In the genomic region with DNA sequence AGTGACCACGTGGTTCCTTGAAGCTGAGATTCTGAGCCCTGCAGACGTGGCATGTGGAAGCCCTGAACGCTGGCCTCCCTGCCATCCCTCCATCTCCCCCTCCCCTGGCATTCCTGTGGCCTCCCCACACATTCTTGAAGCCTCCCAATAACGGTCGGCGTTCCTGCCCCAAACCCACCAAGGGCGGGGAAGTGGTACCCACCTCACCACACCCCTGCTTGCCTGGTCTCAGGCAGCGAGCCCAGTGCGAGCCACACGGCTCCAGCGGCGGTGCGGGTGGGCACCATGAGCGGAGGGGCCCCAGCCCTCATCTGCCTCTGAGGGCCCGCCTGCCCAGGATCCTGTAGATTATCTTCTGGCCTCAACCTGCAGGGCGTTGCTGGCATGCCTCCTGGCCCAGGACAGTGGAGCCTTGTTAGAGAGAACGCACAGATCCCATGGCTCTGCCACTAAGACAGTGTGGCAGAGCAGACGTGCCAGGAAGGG, we compare ENCODE assay signal across 35 cellular contexts. TPM values are rescaled to one million over a fixed set of nuclear protein-coding genes. Genes with fewer than 3 reads are reported as not detected.
DNase-seq lines count a peak whose midpoint lies in the region; ATAC-seq and TF ChIP-seq lines count a peak whose summit lies in the region.
"Had no signal": no experiment of that assay in that cellular context is flagged by ENCODE, and none has a peak within 500 bp of the region (broad histone marks: within the 10 kb centered on the region; RNA-seq: fewer than 3 reads in every experiment).

No MANE protein-coding gene starts in this region.

- no peak overlapping the region for H2AFZ ChIP-seq in neural progenitor cell (replicated peaks)
- H2AFZ ChIP-seq: GM23338, PC-9 had no signal

- peak overlapping the region; percentile 65 for H3K4me3 Mint-ChIP-seq in neural progenitor cell
- no peak overlapping the region for H3K4me3 Mint-ChIP-seq in activated CD8-positive, alpha-beta T cell treated with anti-CD3 and anti-CD28 coated beads, Interleukin-2, amount 10 ng/mL, durations not matched to agents 7 days and 5 days
- H3K4me3 Mint-ChIP-seq in activated T-cell treated with anti-CD3 and anti-CD28 coated beads, Interleukin-2, amount 50 U/mL, for 24 hours, result no peak overlapping the region
- H3K4me3 Mint-ChIP-seq: activated naive CD8-positive, alpha-beta T cell treated with anti-CD3 and anti-CD28 coated beads, Interleukin-2, amount 10 ng/mL, durations not matched to agents 7 days and 5 days; central memory CD8-positive, alpha-beta T cell; dendritic cell treated with granulocyte-macrophage colony-stimulating factor and Interleukin-4, amounts not matched to agents 40 ng/mL and 50 ng/mL, for 4 days; endodermal cell; GM23338 had no signal

- H3K9me3 ChIP-seq in neural progenitor cell (ENCODE audit: low read depth), result no peaks in the 10 kb centered on the region
- H3K9me3 ChIP-seq: heart left ventricle, MG63, testis had no signal

- H3F3A ChIP-seq in neural progenitor cell (ENCODE audit: low read depth), result peaks cover 25% of the 10 kb centered on the region

- peaks cover 9% of the 10 kb centered on the region for H3K27me3 Mint-ChIP-seq in neural progenitor cell (ENCODE audit: insufficient read depth, low read depth)
- peaks cover 29% of the 10 kb centered on the region for H3K27me3 Mint-ChIP-seq in activated CD8-positive, alpha-beta T cell treated with anti-CD3 and anti-CD28 coated beads, Interleukin-2, amount 10 ng/mL, durations not matched to agents 7 days and 5 days (ENCODE audit: low read depth)
- peaks cover 30% of the 10 kb centered on the region for H3K27me3 Mint-ChIP-seq in activated T-cell treated with anti-CD3 and anti-CD28 coated beads, Interleukin-2, amount 50 U/mL, for 24 hours

- no peak for ATAC-seq in HG03039 (IDR thresholded peaks at IDR 0.05; ENCODE audit: unreplicated experiment)
- ATAC-seq in activated CD8-positive, alpha-beta T cell treated with anti-CD3 and anti-CD28 coated beads, Interleukin-2, amount 10 ng/mL, durations not matched to agents 7 days and 5 days, result no peak
- ATAC-seq: esophagus mucosa had no signal

- no peaks in the 10 kb centered on the region for H3K27me3 ChIP-seq in neural progenitor cell
- H3K27me3 ChIP-seq: testis had no signal

- H3K4me1 ChIP-seq in neural progenitor cell, result peaks cover 25% of the 10 kb centered on the region

- no peak overlapping the region for H3K27ac ChIP-seq in neural progenitor cell
- H3K27ac ChIP-seq: heart left ventricle, PC-9, testis had no signal

- H3K27ac Mint-ChIP-seq in neural progenitor cell, result peak overlapping the region; percentile 88
- H3K27ac Mint-ChIP-seq in activated CD8-positive, alpha-beta T cell treated with anti-CD3 and anti-CD28 coated beads, Interleukin-2, amount 10 ng/mL, durations not matched to agents 7 days and 5 days, result no peak overlapping the region
- H3K27ac Mint-ChIP-seq in activated T-cell treated with anti-CD3 and anti-CD28 coated beads, Interleukin-2, amount 50 U/mL, for 24 hours, result no peak overlapping the region
- H3K27ac Mint-ChIP-seq: activated naive CD8-positive, alpha-beta T cell treated with anti-CD3 and anti-CD28 coated beads, Interleukin-2, amount 10 ng/mL, durations not matched to agents 7 days and 5 days; dendritic cell treated with granulocyte-macrophage colony-stimulating factor and Interleukin-4, amounts not matched to agents 40 ng/mL and 50 ng/mL, for 4 days; endodermal cell; GM23338 had no signal

- H4K20me1 ChIP-seq in neural progenitor cell (ENCODE audit: low read depth), result no peaks in the 10 kb centered on the region

- CTCF ChIA-PET in activated CD8-positive, alpha-beta T cell treated with anti-CD3 and anti-CD28 coated beads, Interleukin-2, amount 10 ng/mL, durations not matched to agents 7 days and 5 days (lab: Charles Lee), result interaction anchor here (2.8 kb wide), 1 partner anchor 188 kb away, joined by 7 read pairs; no protein-coding TSS in a partner anchor
- CTCF ChIA-PET in HEK293T (lab: Yijun Ruan, JAX), result no interaction called here

- H3K9me3 Mint-ChIP-seq in neural progenitor cell, result no peaks in the 10 kb centered on the region
- no peaks in the 10 kb centered on the region for H3K9me3 Mint-ChIP-seq in activated CD8-positive, alpha-beta T cell treated with anti-CD3 and anti-CD28 coated beads, Interleukin-2, amount 10 ng/mL, durations not matched to agents 7 days and 5 days (ENCODE audit: insufficient read depth)
- no peaks in the 10 kb centered on the region for H3K9me3 Mint-ChIP-seq in activated T-cell treated with anti-CD3 and anti-CD28 coated beads, Interleukin-2, amount 50 U/mL, for 24 hours
- H3K9me3 Mint-ChIP-seq: activated naive CD8-positive, alpha-beta T cell treated with anti-CD3 and anti-CD28 coated beads, Interleukin-2, amount 10 ng/mL, durations not matched to agents 7 days and 5 days; central memory CD8-positive, alpha-beta T cell; dendritic cell treated with granulocyte-macrophage colony-stimulating factor and Interleukin-4, amounts not matched to agents 40 ng/mL and 50 ng/mL, for 4 days; GM23338 had no signal

- DNase-seq in A172 (ENCODE audit: low spot score), result peak; percentile 88
- peak; percentile 33 for DNase-seq in HT1080 (ENCODE audit: low read depth)
- peak; percentile 58 for DNase-seq in SW480 (ENCODE audit: low spot score)
- DNase-seq in neural progenitor cell (ENCODE audit: low spot score), result no peak
- no peak for DNase-seq in activated CD8-positive, alpha-beta T cell treated with anti-CD3 and anti-CD28 coated beads, Interleukin-2, amount 10 ng/mL, durations not matched to agents 7 days and 5 days
- no peak for DNase-seq in HEK293T (ENCODE audit: extremely low spot score)
- no peak for DNase-seq in activated T-cell treated with anti-CD3 and anti-CD28 coated beads, Interleukin-2, amount 50 U/mL, for 24 hours
- DNase-seq: activated CD4-positive, alpha-beta T cell treated with anti-CD3 and anti-CD28 coated beads for 48 hours; activated effector memory CD4-positive, alpha-beta T cell treated with anti-CD3 and anti-CD28 coated beads, Interleukin-2, amount 50 U/mL, for 16 hours; activated naive CD8-positive, alpha-beta T cell treated with anti-CD3 and anti-CD28 coated beads, Interleukin-2, amount 10 ng/mL, durations not matched to agents 7 days and 5 days; activated T-cell treated with anti-CD3 and anti-CD28 coated beads, Interleukin-2, amount 50 U/mL, for 1 hour; DMS79; endodermal cell; heart left ventricle; KBM-7; MG63; NCI-H2029; NCI-H524 treated with DMSO at 0.1 percent for 48 hours; occipital lobe; PC-9; Right ventricle myocardium superior; stimulated activated naive CD4-positive, alpha-beta T cell treated with Interleukin-2 at 50 U/mL for 16 hours; testis had no signal

- H3K9ac ChIP-seq in neural progenitor cell, result no peak overlapping the region

- H3K4me1 Mint-ChIP-seq in neural progenitor cell, result peaks cover 47% of the 10 kb centered on the region
- H3K4me1 Mint-ChIP-seq in activated CD8-positive, alpha-beta T cell treated with anti-CD3 and anti-CD28 coated beads, Interleukin-2, amount 10 ng/mL, durations not matched to agents 7 days and 5 days (ENCODE audit: low read depth), result no peaks in the 10 kb centered on the region
- no peaks in the 10 kb centered on the region for H3K4me1 Mint-ChIP-seq in activated T-cell treated with anti-CD3 and anti-CD28 coated beads, Interleukin-2, amount 50 U/mL, for 24 hours (ENCODE audit: low read depth)
- H3K4me1 Mint-ChIP-seq: activated naive CD8-positive, alpha-beta T cell treated with anti-CD3 and anti-CD28 coated beads, Interleukin-2, amount 10 ng/mL, durations not matched to agents 7 days and 5 days; central memory CD8-positive, alpha-beta T cell had no signal

- peaks cover 6% of the 10 kb centered on the region for H3K36me3 ChIP-seq in neural progenitor cell
- H3K36me3 ChIP-seq: heart left ventricle, MG63 had no signal

- H3K4me3 ChIP-seq in neural progenitor cell, result no peak overlapping the region
- H3K4me3 ChIP-seq: GM23338, heart left ventricle, MG63, PC-9, skin epidermis, testis had no signal

- H3K79me2 ChIP-seq in neural progenitor cell (ENCODE audit: low read depth), result no peaks in the 10 kb centered on the region

- peak overlapping the region; percentile 20 for H3K4me2 ChIP-seq in neural progenitor cell
- H3K4me2 ChIP-seq: GM23338, PC-9 had no signal

- TF ChIP-seq CTCF in neural progenitor cell (IDR thresholded peaks at IDR 0.05), result no peak

- no peaks in the 10 kb centered on the region for H3K36me3 Mint-ChIP-seq in neural progenitor cell
- no peaks in the 10 kb centered on the region for H3K36me3 Mint-ChIP-seq in activated CD8-positive, alpha-beta T cell treated with anti-CD3 and anti-CD28 coated beads, Interleukin-2, amount 10 ng/mL, durations not matched to agents 7 days and 5 days (ENCODE audit: low read depth)
- H3K36me3 Mint-ChIP-seq in activated T-cell treated with anti-CD3 and anti-CD28 coated beads, Interleukin-2, amount 50 U/mL, for 24 hours (ENCODE audit: low read depth), result no peaks in the 10 kb centered on the region
- H3K36me3 Mint-ChIP-seq: activated naive CD8-positive, alpha-beta T cell treated with anti-CD3 and anti-CD28 coated beads, Interleukin-2, amount 10 ng/mL, durations not matched to agents 7 days and 5 days had no signal

- POLR2A ChIA-PET in activated CD8-positive, alpha-beta T cell treated with anti-CD3 and anti-CD28 coated beads, Interleukin-2, amount 10 ng/mL, durations not matched to agents 7 days and 5 days (lab: Charles Lee), result no interaction called here
- POLR2A ChIA-PET in HEK293T (lab: Yijun Ruan, JAX), result no interaction called here

TF ChIP-seq in HEK293T, 16 proteins besides CTCF, POLR2A, EP300 and RAD21:
- TF ChIP-seq BHLHE40 (IDR thresholded peaks at IDR 0.05; ENCODE audit: borderline replicate concordance) (no peak), CTBP1 (IDR thresholded peaks at IDR 0.05; ENCODE audit: borderline replicate concordance) (no peak), L3MBTL2 (conservative IDR thresholded peaks at IDR 0.05) (no peak)

RNA-seq across cellular contexts. Expression of a gene that starts 20.6 kb away (rescaled TPM):
- 0.07 TPM in 1 of 2 replicates, not detected in the other for total RNA-seq in A172 (2014; rRNA removed; shearing (Covaris generic))
- total RNA-seq in HT1080 (2014; rRNA removed; shearing (Covaris generic)), result 0.05 TPM in 1 of 2 replicates, not detected in the other
- polyA plus RNA-seq in HT1080 (2015; cell fraction: cytosol; rRNA removed), result 0.09 and 0.20 TPM in 2 replicates
- polyA plus RNA-seq in HT1080 (2015; cell fraction: nucleus; rRNA removed), result 0.12 and 0.22 TPM in 2 replicates
- 0.26 and 0.34 TPM in 2 replicates for total RNA-seq in neural progenitor cell (ENCODE audit: low replicate concordance)
- total RNA-seq in activated CD8-positive, alpha-beta T cell treated with anti-CD3 and anti-CD28 coated beads, Interleukin-2, amount 10 ng/mL, durations not matched to agents 7 days and 5 days, result not detected
- total RNA-seq: activated CD8-positive, alpha-beta memory T cell treated with anti-CD3 and anti-CD28 coated beads for 36 hours; activated naive CD8-positive, alpha-beta T cell treated with anti-CD3 and anti-CD28 coated beads, Interleukin-2, amount 10 ng/mL, durations not matched to agents 7 days and 5 days; PC-9 had no signal

RNA-seq across cellular contexts. Expression of a gene that starts 38.9 kb away (rescaled TPM):
- total RNA-seq in A172 (2014; rRNA removed; shearing (Covaris generic)), result not detected in 2 replicates
- total RNA-seq in HT1080 (2014; rRNA removed; shearing (Covaris generic)), result not detected in 2 replicates
- polyA plus RNA-seq in HT1080 (2015; cell fraction: cytosol; rRNA removed), result not detected in 2 replicates
- not detected in 2 replicates for polyA plus RNA-seq in HT1080 (2015; cell fraction: nucleus; rRNA removed)
- 0.50 TPM in 1 of 2 replicates, not detected in the other for total RNA-seq in neural progenitor cell (ENCODE audit: low replicate concordance)
- total RNA-seq in activated CD8-positive, alpha-beta T cell treated with anti-CD3 and anti-CD28 coated beads, Interleukin-2, amount 10 ng/mL, durations not matched to agents 7 days and 5 days, result not detected
- total RNA-seq: activated CD8-positive, alpha-beta memory T cell treated with anti-CD3 and anti-CD28 coated beads for 36 hours; activated naive CD8-positive, alpha-beta T cell treated with anti-CD3 and anti-CD28 coated beads, Interleukin-2, amount 10 ng/mL, durations not matched to agents 7 days and 5 days; esophagus mucosa; fibroblast of villous mesenchyme; heart left ventricle; liver; mesenteric fat pad; occipital lobe; PC-9; Right ventricle myocardium superior; urinary bladder had no signal
- polyA plus RNA-seq: heart left ventricle, keratinocyte, liver had no signal

Comparison
In these comparisons a context has a peak if more than half of its experiments do, and no peak if none do; other contexts are left out.
1. DNase-seq: peak in A172 (single experiment), HT1080 (single experiment) and SW480 (single experiment); none in neural progenitor cell (single experiment), activated CD8-positive, alpha-beta T cell treated with anti-CD3 and anti-CD28 coated beads, Interleukin-2, amount 10 ng/mL, durations not matched to agents 7 days and 5 days (single experiment), HEK293T (single experiment) and activated T-cell treated with anti-CD3 and anti-CD28 coated beads, Interleukin-2, amount 50 U/mL, for 24 hours (single experiment).